In genomic region chr9:85522459-85523092, GRCh38 we compare ENCODE assay signal across 8 cellular contexts.
DNase-seq lines count a peak whose midpoint lies in the region; ATAC-seq, FAIRE-seq and TF ChIP-seq lines count a peak whose summit lies in the region.

No MANE protein-coding gene starts in this region.

- no peak overlapping the region for H3K4me2 ChIP-seq in MM.1S (ENCODE audit: low read depth, low read length)

- H3K9me3 Mint-ChIP-seq in activated T-cell treated with anti-CD3 and anti-CD28 coated beads, Interleukin-2, amount 50 U/mL, for 4 hours = no peaks in the 10 kb centered on the region

- H3K27ac ChIP-seq in pancreas = no peak overlapping the region
- no peak overlapping the region for H3K27ac ChIP-seq in MM.1S (ENCODE audit: low read length)

- H3K36me3 ChIP-seq in pancreas = no peaks in the 10 kb centered on the region
- H3K36me3 ChIP-seq in MM.1S (replicated peaks; ENCODE audit: insufficient read depth, low read length) = no peaks in the 10 kb centered on the region

- H3K79me2 ChIP-seq in MM.1S (ENCODE audit: low read length) = no peaks in the 10 kb centered on the region

- no peak overlapping the region for H3K9ac ChIP-seq in MM.1S (ENCODE audit: low read length)

- DNase-seq in DMS 273 treated with DMSO at 0.1 percent for 48 hours (lab: John Stamatoyannopoulos, UW) = peak; percentile 9
- DNase-seq in HTR-8/SVneo (ENCODE audit: insufficient read length, low spot score) = peak; percentile 5
- DNase-seq in activated T-cell treated with anti-CD3 and anti-CD28 coated beads, Interleukin-2, amount 50 U/mL, for 4 hours = no peak
- DNase-seq in head of caudate nucleus = peak; percentile 32 to 86 (median 73)
- DNase-seq in pancreas = peak in 2 of 6 donors; percentile 58 to 65
- no peak for DNase-seq in RPMI8226
- DNase-seq in MM.1S = no peak

- H3K9me2 ChIP-seq in MM.1S (replicated peaks; ENCODE audit: insufficient read depth, low read length) = no peaks in the 10 kb centered on the region

- H3K9me3 ChIP-seq in pancreas (no peaks in the 10 kb centered on the region), MM.1S (replicated peaks; ENCODE audit: insufficient read depth, low read length) (no peaks in the 10 kb centered on the region)

- WGBS in pancreas, 2 donors = 1 to 3% methylated on average over 55 of the region's 55 CpGs

- no peak overlapping the region for H2AFZ ChIP-seq in MM.1S (ENCODE audit: low read length)

- TF ChIP-seq CTCF in pancreas (IDR thresholded peaks at IDR 0.05) = no peak
- no peak for TF ChIP-seq CTCF in MM.1S (IDR thresholded peaks at IDR 0.05; ENCODE audit: low read length)

- H3K27me3 Mint-ChIP-seq in activated T-cell treated with anti-CD3 and anti-CD28 coated beads, Interleukin-2, amount 50 U/mL, for 4 hours (ENCODE audit: low read depth) = peaks cover 41% of the 10 kb centered on the region

- no peaks in the 10 kb centered on the region for H4K20me1 ChIP-seq in MM.1S (ENCODE audit: insufficient read depth, low read length)

- FAIRE-seq in HTR-8/SVneo (lab: Jason Lieb, UNC) (no peak), pancreas (lab: Jason Lieb, UNC) (no peak)

- H3K4me1 Mint-ChIP-seq in activated T-cell treated with anti-CD3 and anti-CD28 coated beads, Interleukin-2, amount 50 U/mL, for 4 hours (ENCODE audit: low read depth) = peaks cover 6% of the 10 kb centered on the region

- no peaks in the 10 kb centered on the region for H3F3A ChIP-seq in MM.1S (ENCODE audit: insufficient read depth, low read length)

- peak; percentile 56 to 76 for ATAC-seq in activated T-cell treated with anti-CD3 and anti-CD28 coated beads, Interleukin-2, amount 50 U/mL, for 4 hours
- ATAC-seq in pancreas (peak in 3 of 4 donors; percentile 77 to 88 (median 82)), GM18861 (IDR thresholded peaks at IDR 0.05; ENCODE audit: unreplicated experiment) (no peak)

- peak overlapping the region; percentile 66 for H3K4me3 Mint-ChIP-seq in activated T-cell treated with anti-CD3 and anti-CD28 coated beads, Interleukin-2, amount 50 U/mL, for 4 hours

- H3K36me3 Mint-ChIP-seq in activated T-cell treated with anti-CD3 and anti-CD28 coated beads, Interleukin-2, amount 50 U/mL, for 4 hours (ENCODE audit: insufficient read depth) = no peaks in the 10 kb centered on the region

- no peaks in the 10 kb centered on the region for H3K27me3 ChIP-seq in pancreas
- H3K27me3 ChIP-seq in MM.1S (replicated peaks; ENCODE audit: insufficient read depth, low read length) = no peaks in the 10 kb centered on the region

- H3K4me3 ChIP-seq in pancreas = peak overlapping the region in 2 of 4 donors; percentile 7 to 42
- no peak overlapping the region for H3K4me3 ChIP-seq in MM.1S (ENCODE audit: low read length)

- no peaks in the 10 kb centered on the region for H3K4me1 ChIP-seq in pancreas
- no peaks in the 10 kb centered on the region for H3K4me1 ChIP-seq in MM.1S (ENCODE audit: low read length)

- intact Hi-C loops in head of caudate nucleus (cut with DNase I) (no loop called here), pancreas (cut with DNase I) (no loop called here)

Comparison
In these comparisons a context has a peak if more than half of its experiments do, and no peak if none do; other contexts are left out.
1. DNase-seq: peak in DMS 273 treated with DMSO at 0.1 percent for 48 hours (single experiment), HTR-8/SVneo (single experiment) and head of caudate nucleus (42 of 42); none in activated T-cell treated with anti-CD3 and anti-CD28 coated beads, Interleukin-2, amount 50 U/mL, for 4 hours (single experiment), RPMI8226 (single experiment) and MM.1S (single experiment).